In the genomic region with DNA sequence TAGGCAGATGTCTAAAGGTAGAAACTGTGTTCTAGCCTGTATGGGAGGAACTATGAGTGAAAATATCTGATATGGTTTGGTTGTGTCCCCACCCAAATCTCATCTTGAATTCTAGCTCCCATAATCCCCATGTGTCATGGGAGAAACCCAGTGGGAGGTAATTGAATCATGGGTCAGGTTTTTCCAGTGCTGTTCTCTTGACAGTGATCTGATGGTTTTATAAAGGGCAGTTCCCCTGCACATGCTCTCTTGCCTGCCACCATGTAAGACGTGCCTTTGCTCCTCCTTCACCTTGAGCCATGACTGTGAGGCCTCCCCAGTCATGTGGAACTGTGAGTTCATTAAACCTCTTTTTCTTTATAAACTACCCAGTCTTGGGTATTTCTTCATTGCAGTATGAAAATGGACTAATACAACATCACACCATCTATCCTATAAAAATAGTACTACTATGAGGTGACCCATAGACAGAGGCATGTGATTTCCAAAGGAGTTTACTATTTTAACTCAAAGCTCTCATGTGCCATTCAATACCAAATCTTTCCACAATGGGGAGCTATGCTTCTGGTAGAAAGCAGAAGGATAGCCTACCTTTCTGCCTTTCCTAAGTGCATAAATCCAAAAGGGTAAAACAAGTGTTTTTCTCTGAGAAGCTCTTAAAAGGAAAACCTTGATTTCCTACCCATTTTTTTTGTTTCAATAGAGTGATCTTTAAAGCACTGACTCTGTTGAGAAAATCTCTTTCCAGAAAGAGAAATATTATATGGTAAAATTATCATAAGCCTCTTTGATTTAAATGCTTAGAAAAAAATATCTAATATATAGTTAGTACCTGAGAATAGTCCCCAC, we compare ENCODE assay signal across 1 cellular context.
A peak's percentile ranks its signal among the peaks of the same experiment; 100 is the strongest.
TF ChIP-seq lines count a peak whose summit lies in the region.

No MANE protein-coding gene starts in this region.

TF ChIP-seq in HepG2, 621 proteins besides CTCF, POLR2A, EP300 and RAD21:
- TF ChIP-seq, protein P1, sequence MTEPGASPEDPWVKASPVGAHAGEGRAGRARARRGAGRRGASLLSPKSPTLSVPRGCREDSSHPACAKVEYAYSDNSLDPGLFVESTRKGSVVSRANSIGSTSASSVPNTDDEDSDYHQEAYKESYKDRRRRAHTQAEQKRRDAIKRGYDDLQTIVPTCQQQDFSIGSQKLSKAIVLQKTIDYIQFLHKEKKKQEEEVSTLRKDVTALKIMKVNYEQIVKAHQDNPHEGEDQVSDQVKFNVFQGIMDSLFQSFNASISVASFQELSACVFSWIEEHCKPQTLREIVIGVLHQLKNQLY (CRISPR knock-in tag; IDR thresholded peaks at IDR 0.05) = no peak
- no peak for TF ChIP-seq ZC3H4 (CRISPR knock-in tag; IDR thresholded peaks at IDR 0.05; ENCODE audit: borderline replicate concordance)
- no peak for TF ChIP-seq ZNF619 (CRISPR knock-in tag; IDR thresholded peaks at IDR 0.05)
- peak; percentile 44 for TF ChIP-seq STAG1 (CRISPR knock-in tag; IDR thresholded peaks at IDR 0.05)
